ENCODE assay signal across 27 cellular contexts in genomic region chr14:95885278-95885677, GRCh38. TPM values are rescaled to one million over a fixed set of nuclear protein-coding genes. Genes with fewer than 3 reads are reported as not detected.
"Had no signal": no experiment of that assay in that cellular context is flagged by ENCODE, and none has a peak within 500 bp of the region (broad histone marks: within the 10 kb centered on the region; RNA-seq: fewer than 3 reads in every experiment).

No MANE protein-coding gene starts in this region.

- ATAC-seq: activated T-cell treated with anti-CD3 and anti-CD28 coated beads, Interleukin-2, amount 50 U/mL, for 72 hours; esophagus mucosa; sciatic nerve; stimulated activated memory B cell treated with anti-CD40 and anti-IgM and Interleukin-4, amounts not matched to agents 10 μg/mL and 1 μg/mL and 100 μg/mL, for 72 hours had no signal

- DNase-seq: activated CD4-positive, alpha-beta T cell treated with anti-CD3 and anti-CD28 coated beads for 4 hours; activated CD4-positive, alpha-beta T cell treated with anti-CD3 and anti-CD28 coated beads, Interleukin-2, amount 50 U/mL, for 48 hours; activated CD4-positive, CD25-positive, alpha-beta regulatory T cell; activated gamma-delta T cell; activated naive CD4-positive, alpha-beta T cell treated with anti-CD3 and anti-CD28 coated beads, Interleukin-2, amount 50 U/mL, for 16 hours; activated T-cell treated with anti-CD3 and anti-CD28 coated beads, Interleukin-2, amount 50 U/mL, for 72 hours; effector CD4-positive, alpha-beta T cell; foreskin melanocyte; glutamatergic neuron; hippocampal formation; nephron progenitor cell; small intestine; stimulated activated CD4-positive, alpha-beta T cell treated with anti-CD3 and anti-CD28 coated beads, Interleukin-2, amount 100 ng/mL, for 24 hours; T-helper 1 cell; testis; trophoblast cell; uterus had no signal

- H3K27me3 ChIP-seq: body of pancreas, cardiac muscle cell, pancreas, testis, uterus had no signal

- H3K27ac Mint-ChIP-seq: activated T-cell treated with anti-CD3 and anti-CD28 coated beads, Interleukin-2, amount 50 U/mL, for 72 hours; nephron progenitor cell; stimulated activated memory B cell treated with anti-CD40 and anti-IgM and Interleukin-4, amounts not matched to agents 10 μg/mL and 1 μg/mL and 100 μg/mL, for 72 hours had no signal

- H3K36me3 Mint-ChIP-seq: stimulated activated memory B cell treated with anti-CD40 and anti-IgM and Interleukin-4, amounts not matched to agents 10 μg/mL and 1 μg/mL and 100 μg/mL, for 72 hours had no signal

- H3K4me3 ChIP-seq: body of pancreas, cardiac muscle cell, pancreas, testis, uterus had no signal

- H3K9me3 Mint-ChIP-seq: activated T-cell treated with anti-CD3 and anti-CD28 coated beads, Interleukin-2, amount 50 U/mL, for 72 hours; nephron progenitor cell; stimulated activated memory B cell treated with anti-CD40 and anti-IgM and Interleukin-4, amounts not matched to agents 10 μg/mL and 1 μg/mL and 100 μg/mL, for 72 hours had no signal

- H3K4me1 ChIP-seq: pancreas, testis, uterus had no signal

- H3K4me3 Mint-ChIP-seq: activated T-cell treated with anti-CD3 and anti-CD28 coated beads, Interleukin-2, amount 50 U/mL, for 72 hours; nephron progenitor cell; stimulated activated memory B cell treated with anti-CD40 and anti-IgM and Interleukin-4, amounts not matched to agents 10 μg/mL and 1 μg/mL and 100 μg/mL, for 72 hours had no signal

- H3K36me3 ChIP-seq: cardiac muscle cell, pancreas, uterus had no signal

- H3K27ac ChIP-seq: testis, uterus had no signal

- H3K27me3 Mint-ChIP-seq: stimulated activated memory B cell treated with anti-CD40 and anti-IgM and Interleukin-4, amounts not matched to agents 10 μg/mL and 1 μg/mL and 100 μg/mL, for 72 hours had no signal

- H3K9me3 ChIP-seq: body of pancreas, pancreas, testis, uterus had no signal

RNA-seq across cellular contexts. Expression of gene TUNAR, which starts 8.6 kb away (rescaled TPM):
- total RNA-seq: activated CD8-positive, alpha-beta memory T cell treated with anti-CD3 and anti-CD28 coated beads for 36 hours; activated T-cell treated with anti-CD3 and anti-CD28 coated beads, Interleukin-2, amount 50 U/mL, for 72 hours; chondrocyte; endothelial cell of umbilical vein; esophagus mucosa; myocyte; sciatic nerve had no signal
